Comparison of ENCODE assay signal across 15 cellular contexts in the genomic region with DNA sequence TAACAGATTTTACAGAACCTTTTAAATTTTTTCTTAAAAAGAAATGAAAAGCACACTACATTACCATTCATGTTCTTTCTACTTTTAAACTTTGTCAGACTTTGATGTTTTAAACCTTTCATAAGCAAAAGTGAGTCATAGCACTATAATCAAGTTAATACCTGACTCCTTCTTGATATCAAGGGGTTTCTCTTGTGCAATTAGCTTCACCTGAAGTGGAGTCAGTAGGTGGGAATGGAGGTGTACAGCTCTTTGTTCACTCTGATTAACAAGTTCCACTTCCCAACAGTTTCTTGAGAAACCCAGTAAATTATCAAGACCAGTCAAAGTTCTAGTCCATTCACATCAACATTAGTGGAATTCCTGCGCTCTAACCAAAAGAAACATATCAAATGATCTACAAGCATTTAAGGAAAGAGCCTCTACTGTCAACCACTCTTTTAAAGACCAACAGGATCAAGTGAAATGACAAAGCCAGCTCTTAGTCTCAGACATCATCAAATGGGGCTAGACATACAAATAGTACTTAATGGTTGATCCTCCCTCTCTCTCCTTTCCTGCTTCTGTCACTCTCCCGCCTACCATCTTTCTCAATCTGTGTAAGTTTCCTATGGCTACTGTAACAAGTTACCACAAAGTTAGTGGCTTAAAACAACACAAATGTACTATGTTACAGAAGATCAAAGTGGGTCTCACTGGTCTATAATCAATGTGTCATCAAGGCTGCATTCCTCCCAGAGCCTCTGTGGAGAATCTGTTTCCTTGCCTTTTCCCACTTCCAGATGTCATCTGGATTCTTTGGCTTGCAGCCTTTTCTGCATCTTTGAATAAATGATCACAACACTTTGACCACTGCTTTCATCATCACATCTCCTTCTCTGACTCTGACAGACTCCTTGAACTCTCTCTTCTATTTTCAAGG.
"Had no signal": no experiment of that assay in that cellular context is flagged by ENCODE, and none has a peak within 500 bp of the region (broad histone marks: within the 10 kb centered on the region; RNA-seq: fewer than 3 reads in every experiment).

No MANE protein-coding gene starts in this region.

- H3K27ac Mint-ChIP-seq: endodermal cell, memory B cell, nephron had no signal

- H3K9me3 ChIP-seq: gastrocnemius medialis, prostate gland, SJSA1, thyroid gland had no signal

- H3K27me3 ChIP-seq: thyroid gland had no signal

- H3K4me1 Mint-ChIP-seq: endodermal cell, memory B cell, nephron had no signal

- DNase-seq: activated CD4-positive, alpha-beta T cell treated with anti-CD3 and anti-CD28 coated beads for 4 hours; activated naive CD4-positive, alpha-beta T cell treated with Interleukin-2 at 50 U/mL for 16 hours; endodermal cell; gastrocnemius medialis; heart right ventricle; islet precursor cell; stimulated activated CD4-positive, alpha-beta T cell treated with anti-CD3 and anti-CD28 coated beads, Interleukin-2, amount 100 ng/mL, for 48 hours; stimulated activated CD8-positive, alpha-beta memory T cell treated with anti-CD3 and anti-CD28 coated beads, Interleukin-4, amount 100 ng/mL, for 48 hours; T1000; thyroid gland had no signal

- H3K36me3 ChIP-seq: gastrocnemius medialis, heart right ventricle, prostate gland, SJSA1, thyroid gland had no signal

- H3K36me3 Mint-ChIP-seq: memory B cell had no signal

- H3K27ac ChIP-seq: gastrocnemius medialis, heart right ventricle, prostate gland, SJSA1, thyroid gland, VCaP had no signal

- H3K4me1 ChIP-seq: gastrocnemius medialis, heart right ventricle, prostate gland, SJSA1, thyroid gland had no signal

- H3K4me3 ChIP-seq: gastrocnemius medialis, heart right ventricle, prostate gland, SJSA1, thyroid gland had no signal

- H3K4me3 Mint-ChIP-seq: endodermal cell, memory B cell, nephron had no signal
